Comparison of ENCODE assay signal across 8 cellular contexts in genomic region chr17:1398900-1399299, GRCh38. TPM values are rescaled to one million over a fixed set of nuclear protein-coding genes. Genes with fewer than 3 reads are reported as not detected.
DNase-seq lines count a peak whose midpoint lies in the region; ATAC-seq and TF ChIP-seq lines count a peak whose summit lies in the region.

No MANE protein-coding gene starts in this region.

- ATAC-seq in HCT116 (no peak), gastrocnemius medialis (peak in 1 of 2 donors; percentile 10)

- peak overlapping the region; percentile 88 for H3K9ac ChIP-seq in HCT116 (ENCODE audit: low read length)

- H3K79me2 ChIP-seq in HCT116 (ENCODE audit: insufficient read depth, low read length): peaks cover 61% of the 10 kb centered on the region

- peaks cover 25% of the 10 kb centered on the region for H3K4me1 Mint-ChIP-seq in activated T-helper 1 cell treated with anti-CD3 and anti-CD28 coated beads, Interleukin-12 subunit alpha, Interleukin-12 subunit beta, Interleukin-2, Interleukin-4 antibody, amounts not matched to agents 30 ng/mL and 10 ng/mL and 1 ng/mL, durations not matched to agents 14 hours and 24 hours and 36 hours (ENCODE audit: low read depth)

- H3K9me3 Mint-ChIP-seq in activated T-helper 1 cell treated with anti-CD3 and anti-CD28 coated beads, Interleukin-12 subunit alpha, Interleukin-12 subunit beta, Interleukin-2, Interleukin-4 antibody, amounts not matched to agents 30 ng/mL and 10 ng/mL and 1 ng/mL, durations not matched to agents 14 hours and 24 hours and 36 hours: no peaks in the 10 kb centered on the region

- H3K9me3 ChIP-seq in HCT116 (ENCODE audit: control insufficient read depth in 1 of 2, insufficient read depth in 1 of 2, low read depth in 1 of 2, low read length in 2 of 2) (no peaks in the 10 kb centered on the region), right atrium auricular region (no peaks in the 10 kb centered on the region), gastrocnemius medialis (no peaks in the 10 kb centered on the region)

- intact Hi-C loops in HCT116 (cut with micrococcal nuclease) (no loop called here), gastrocnemius medialis (cut with DNase I; ENCODE audit: low total_unique reads) (no loop called here)
- intact Hi-C loops in activated T-helper 1 cell treated with anti-CD3 and anti-CD28 coated beads, Interleukin-12 subunit alpha, Interleukin-12 subunit beta, Interleukin-2, Interleukin-4 antibody, amounts not matched to agents 30 ng/mL and 10 ng/mL and 1 ng/mL, durations not matched to agents 14 hours and 24 hours and 36 hours (cut with micrococcal nuclease): loop anchor here (2.0 kb wide), 1 partner anchor 92 kb away; no protein-coding TSS in a partner anchor

- peaks cover 25 to 50% of the 10 kb centered on the region in 2 experiments for H3K4me1 ChIP-seq in HCT116 (ENCODE audit: control insufficient read depth in 1 of 2, insufficient read depth in 2 of 2, low read length in 2 of 2)
- H3K4me1 ChIP-seq in right atrium auricular region: peaks cover 0 to 47% of the 10 kb centered on the region in 2 donors
- peaks cover 40 to 46% of the 10 kb centered on the region in 2 donors for H3K4me1 ChIP-seq in gastrocnemius medialis

- H3K36me3 ChIP-seq in HCT116 (ENCODE audit: control insufficient read depth in 1 of 2, insufficient read depth in 2 of 2, low read length in 2 of 2) (peaks cover 0 to 4% of the 10 kb centered on the region in 2 experiments; a peak in 1 of 4 replicates), right atrium auricular region (no peaks in the 10 kb centered on the region), gastrocnemius medialis (no peaks in the 10 kb centered on the region)

- H3K4me3 ChIP-seq in AG04449 (ENCODE audit: low read depth, low read length): peak overlapping the region; percentile 84
- H3K4me3 ChIP-seq in HCT116 (replicated peaks in 1 of 2; ENCODE audit: low read depth in 1 of 2, low read length in 2 of 2): peak overlapping the region; percentile 77 to 98
- peak overlapping the region; percentile 77 to 86 for H3K4me3 ChIP-seq in right atrium auricular region
- H3K4me3 ChIP-seq in gastrocnemius medialis: peak overlapping the region; percentile 82 to 96 (median 92)

- TF ChIP-seq RAD21 in HCT116 (IDR thresholded peaks at IDR 0.05; ENCODE audit: low read depth): no peak

- H3K9me2 ChIP-seq in HCT116 (ENCODE audit: insufficient read depth): no peaks in the 10 kb centered on the region

- H3K27me3 ChIP-seq in HCT116 (ENCODE audit: insufficient read depth, low read length) (no peaks in the 10 kb centered on the region), right atrium auricular region (no peaks in the 10 kb centered on the region), gastrocnemius medialis (no peaks in the 10 kb centered on the region)

- BruUV-seq in HCT116 (replicated peaks; lab: Mats Ljungman, UMichigan): no TSS peak

- RAD21 ChIA-PET in HCT116 (lab: Charles Lee; ENCODE audit: low non-redundant PET in 1 of 2, low total read pairs in 2 of 2, uncharacterized antibody in 2 of 2, unreplicated experiment in 2 of 2): no interaction called here

- peak overlapping the region; percentile 97 for H3K4me3 Mint-ChIP-seq in activated T-helper 1 cell treated with anti-CD3 and anti-CD28 coated beads, Interleukin-12 subunit alpha, Interleukin-12 subunit beta, Interleukin-2, Interleukin-4 antibody, amounts not matched to agents 30 ng/mL and 10 ng/mL and 1 ng/mL, durations not matched to agents 14 hours and 24 hours and 36 hours

- no peak for TF ChIP-seq CTCF in AG04449 (IDR thresholded peaks at IDR 0.05; ENCODE audit: insufficient read depth, low read length, missing control alignments)
- TF ChIP-seq CTCF in HCT116 (IDR thresholded peaks at IDR 0.05 in 2 of 3, conservative IDR thresholded peaks at IDR 0.05 in 1 of 3; ENCODE audit: borderline replicate concordance in 1 of 3, insufficient read depth in 1 of 3, low read depth in 2 of 3, low read length in 2 of 3): no peak
- TF ChIP-seq CTCF in right atrium auricular region (IDR thresholded peaks at IDR 0.05): no peak
- no peak for TF ChIP-seq CTCF in gastrocnemius medialis (IDR thresholded peaks at IDR 0.05 in 4 of 5, conservative IDR thresholded peaks at IDR 0.05 in 1 of 5)

- peaks cover 29% of the 10 kb centered on the region for H3K36me3 Mint-ChIP-seq in activated T-helper 1 cell treated with anti-CD3 and anti-CD28 coated beads, Interleukin-12 subunit alpha, Interleukin-12 subunit beta, Interleukin-2, Interleukin-4 antibody, amounts not matched to agents 30 ng/mL and 10 ng/mL and 1 ng/mL, durations not matched to agents 14 hours and 24 hours and 36 hours (ENCODE audit: low read depth)

- CTCF ChIA-PET in AG04449 (lab: Yijun Ruan, JAX): no interaction called here
- CTCF ChIA-PET in HCT116 (lab: Charles Lee): interaction anchor here (1.7 kb wide), 1 partner anchor 33 kb away, joined by 6 read pairs; no protein-coding TSS in a partner anchor

- peaks cover 22% of the 10 kb centered on the region; the same call in 1 of the 2 replicates for H4K20me1 ChIP-seq in HCT116 (ENCODE audit: insufficient read depth)

- H2AFZ ChIP-seq in HCT116 (ENCODE audit: low read depth, low read length, poor library complexity, severe bottlenecking): no peak overlapping the region

- peaks cover 3% of the 10 kb centered on the region for H3K27me3 Mint-ChIP-seq in activated T-helper 1 cell treated with anti-CD3 and anti-CD28 coated beads, Interleukin-12 subunit alpha, Interleukin-12 subunit beta, Interleukin-2, Interleukin-4 antibody, amounts not matched to agents 30 ng/mL and 10 ng/mL and 1 ng/mL, durations not matched to agents 14 hours and 24 hours and 36 hours (ENCODE audit: insufficient read depth)

- POLR2A ChIA-PET in AG04449 (lab: Yijun Ruan, JAX): no interaction called here
- POLR2A ChIA-PET in HCT116 (lab: Charles Lee): interaction anchor here (1.1 to 1.7 kb wide), 4 partner anchors 9 to 117 kb away, joined by 3 to 23 read pairs (median 5); no protein-coding TSS in a partner anchor

- peak overlapping the region; percentile 98 for H3K27ac Mint-ChIP-seq in activated T-helper 1 cell treated with anti-CD3 and anti-CD28 coated beads, Interleukin-12 subunit alpha, Interleukin-12 subunit beta, Interleukin-2, Interleukin-4 antibody, amounts not matched to agents 30 ng/mL and 10 ng/mL and 1 ng/mL, durations not matched to agents 14 hours and 24 hours and 36 hours

- no peak for TF ChIP-seq POLR2A in HCT116 (IDR thresholded peaks at IDR 0.05; ENCODE audit: borderline replicate concordance, extremely low read depth, insufficient read depth, insufficient read length)
- no peak for TF ChIP-seq POLR2A in gastrocnemius medialis (IDR thresholded peaks at IDR 0.05)

- peak overlapping the region; percentile 76 for H3K4me2 ChIP-seq in HCT116 (ENCODE audit: low read length)

- in situ Hi-C loops in gastrocnemius medialis (cut with MboI; ENCODE audit: low sequenced_read_pairs in 4 of 4): no loop called here

- DNase-seq in AG04449 (ENCODE audit: low read depth, low spot score) (no peak), HCT116 (ENCODE audit: low read depth, low spot score) (no peak), right atrium auricular region (ENCODE audit: low spot score) (no peak), gastrocnemius medialis (no peak), AG08396 (ENCODE audit: low spot score) (no peak), occipital lobe (lab: John Stamatoyannopoulos, UW) (no peak), NCI-H1048 (lab: John Stamatoyannopoulos, UW) (no peak)
- no peak for DNase-seq in activated T-helper 1 cell treated with anti-CD3 and anti-CD28 coated beads, Interleukin-12 subunit alpha, Interleukin-12 subunit beta, Interleukin-2, Interleukin-4 antibody, amounts not matched to agents 30 ng/mL and 10 ng/mL and 1 ng/mL, durations not matched to agents 14 hours and 24 hours and 36 hours (ENCODE audit: low spot score)

- H3K27ac ChIP-seq in HCT116 (ENCODE audit: low read depth, low read length) (peak overlapping the region; percentile 97), right atrium auricular region (peak overlapping the region; percentile 91 to 99), gastrocnemius medialis (peak overlapping the region; percentile 96 to 100 (median 98))

RNA-seq across cellular contexts. Expression of gene YWHAE, which starts 1.1 kb away (rescaled TPM):
- 735 TPM for total RNA-seq in HCT116 (2021; ENCODE audit: unreplicated experiment)
- polyA plus RNA-seq in HCT116 (2012): 530 and 573 TPM in 2 replicates
- 439 and 444 TPM in 2 replicates for total RNA-seq in activated T-helper 1 cell treated with anti-CD3 and anti-CD28 coated beads, Interleukin-12 subunit alpha, Interleukin-12 subunit beta, Interleukin-2, Interleukin-4 antibody, amounts not matched to agents 30 ng/mL and 10 ng/mL and 1 ng/mL, durations not matched to agents 14 hours and 24 hours and 36 hours
- total RNA-seq in right atrium auricular region: 100 to 1,000 TPM; 655 to 703 TPM
- 1,000 to 10,000 TPM in 3 of 4 donors, 100 to 1,000 TPM in 1; 915 to 1,814 (median 1,174) TPM for total RNA-seq in gastrocnemius medialis
- total RNA-seq in occipital lobe: 515 TPM

RNA-seq across cellular contexts. Expression of gene CRK, which starts 57.1 kb away (rescaled TPM):
- 55.5 TPM for total RNA-seq in HCT116 (2021; ENCODE audit: unreplicated experiment)
- polyA plus RNA-seq in HCT116 (2012): 32.2 and 38.8 TPM in 2 replicates
- total RNA-seq in activated T-helper 1 cell treated with anti-CD3 and anti-CD28 coated beads, Interleukin-12 subunit alpha, Interleukin-12 subunit beta, Interleukin-2, Interleukin-4 antibody, amounts not matched to agents 30 ng/mL and 10 ng/mL and 1 ng/mL, durations not matched to agents 14 hours and 24 hours and 36 hours: 19.8 and 24.2 TPM in 2 replicates
- 10 to 100 TPM; 36.0 to 49.8 TPM for total RNA-seq in right atrium auricular region
- 10 to 100 TPM; 48.6 to 64.6 (median 56.7) TPM for total RNA-seq in gastrocnemius medialis
- 152 TPM for total RNA-seq in occipital lobe
